19 cellular contexts compared by ENCODE assay signal in genomic region chr5:43287493-43287892, GRCh38. TPM values are rescaled to one million over a fixed set of nuclear protein-coding genes. Genes with fewer than 3 reads are reported as not detected.
DNase-seq lines count a peak whose midpoint lies in the region; FAIRE-seq and TF ChIP-seq lines count a peak whose summit lies in the region.
"Had no signal": no experiment of that assay in that cellular context is flagged by ENCODE, and none has a peak within 500 bp of the region (broad histone marks: within the 10 kb centered on the region; RNA-seq: fewer than 3 reads in every experiment).

No MANE protein-coding gene starts in this region.

- H3K4me1 ChIP-seq in A673 (ENCODE audit: insufficient read depth, low read length, poor library complexity, severe bottlenecking) = no peaks in the 10 kb centered on the region
- H3K4me1 ChIP-seq: BE2C, HAP-1 had no signal

- CTCF ChIA-PET in A673 (lab: Charles Lee) = no interaction called here

- H3K9me3 Mint-ChIP-seq in activated T-cell treated with anti-CD3 and anti-CD28 coated beads, Interleukin-2, amount 50 U/mL, for 24 hours = no peaks in the 10 kb centered on the region
- H3K9me3 Mint-ChIP-seq in nephron progenitor cell = no peaks in the 10 kb centered on the region
- H3K9me3 Mint-ChIP-seq: CD8-positive, alpha-beta T cell had no signal

- POLR2A ChIA-PET in A673 (lab: Charles Lee; ENCODE audit: low non-redundant PET) = no interaction called here

- DNase-seq in activated T-cell treated with anti-CD3 and anti-CD28 coated beads, Interleukin-2, amount 50 U/mL, for 24 hours = no peak
- no peak for DNase-seq in activated T-cell treated with anti-CD3 and anti-CD28 coated beads for 4 hours
- DNase-seq in A673 (ENCODE audit: low spot score) = no peak
- DNase-seq in HTR-8/SVneo (ENCODE audit: insufficient read length, low spot score) = no peak
- DNase-seq in nephron progenitor cell = no peak
- no peak for DNase-seq in NCI-H2196 treated with DMSO at 0.1 percent for 48 hours (lab: John Stamatoyannopoulos, UW; ENCODE audit: unreplicated experiment)
- no peak for DNase-seq in hypothalamus (lab: John Stamatoyannopoulos, UW)
- DNase-seq in NCI-H187 treated with DMSO at 0.1 percent for 48 hours (lab: John Stamatoyannopoulos, UW) = no peak
- DNase-seq: BE2C; CD8-positive, alpha-beta T cell; COR-L47; DND-41; GDM1; GOT3; IMR-90 had no signal

- H3K36me3 Mint-ChIP-seq in activated T-cell treated with anti-CD3 and anti-CD28 coated beads, Interleukin-2, amount 50 U/mL, for 24 hours (ENCODE audit: low read depth) = peaks cover 72% of the 10 kb centered on the region
- peaks cover 68% of the 10 kb centered on the region for H3K36me3 Mint-ChIP-seq in nephron progenitor cell (ENCODE audit: low read depth)

- no peak for TF ChIP-seq CTCF in A673 (conservative IDR thresholded peaks at IDR 0.05; ENCODE audit: low read depth, low read length)
- no peak for TF ChIP-seq CTCF in nephron progenitor cell (IDR thresholded peaks at IDR 0.05)

- H3K27ac Mint-ChIP-seq in activated T-cell treated with anti-CD3 and anti-CD28 coated beads, Interleukin-2, amount 50 U/mL, for 24 hours = peak overlapping the region; percentile 42
- peak overlapping the region; percentile 97 for H3K27ac Mint-ChIP-seq in nephron progenitor cell
- H3K27ac Mint-ChIP-seq: CD8-positive, alpha-beta T cell had no signal

- H3K9me3 ChIP-seq in A673 (ENCODE audit: low read depth, low read length, poor library complexity, severe bottlenecking) = no peaks in the 10 kb centered on the region
- H3K9me3 ChIP-seq: BE2C, HAP-1 had no signal

- no peak overlapping the region for H3K4me3 Mint-ChIP-seq in activated T-cell treated with anti-CD3 and anti-CD28 coated beads, Interleukin-2, amount 50 U/mL, for 24 hours
- H3K4me3 Mint-ChIP-seq in nephron progenitor cell = no peak overlapping the region
- H3K4me3 Mint-ChIP-seq: CD8-positive, alpha-beta T cell had no signal

- intact Hi-C loops in A673 (cut with micrococcal nuclease; ENCODE audit: unreplicated experiment) = no loop called here

- H3K4me3 ChIP-seq in A673 (ENCODE audit: low read depth, low read length, poor library complexity, severe bottlenecking) = no peak overlapping the region
- H3K4me3 ChIP-seq: HAP-1 had no signal

- H3K27me3 ChIP-seq in A673 (replicated peaks; ENCODE audit: insufficient read depth, low read depth, low read length, poor library complexity) = no peaks in the 10 kb centered on the region
- H3K27me3 ChIP-seq: BE2C had no signal

- no peaks in the 10 kb centered on the region for H3K27me3 Mint-ChIP-seq in activated T-cell treated with anti-CD3 and anti-CD28 coated beads, Interleukin-2, amount 50 U/mL, for 24 hours
- no peaks in the 10 kb centered on the region for H3K27me3 Mint-ChIP-seq in nephron progenitor cell (ENCODE audit: low read depth, poor library complexity)

- peaks cover 2% of the 10 kb centered on the region for H3K4me1 Mint-ChIP-seq in activated T-cell treated with anti-CD3 and anti-CD28 coated beads, Interleukin-2, amount 50 U/mL, for 24 hours (ENCODE audit: low read depth)
- H3K4me1 Mint-ChIP-seq in nephron progenitor cell = no peaks in the 10 kb centered on the region

- peak overlapping the region; percentile 29 for H3K27ac ChIP-seq in A673 (ENCODE audit: low read depth, low read length, poor library complexity, severe bottlenecking)
- H3K27ac ChIP-seq: C4-2B, HL-60 had no signal

- BruUV-seq in A673 (replicated peaks; lab: Mats Ljungman, UMichigan) = no TSS peak

- peaks cover 56% of the 10 kb centered on the region for H3K36me3 ChIP-seq in A673 (ENCODE audit: insufficient read depth, low read length, poor library complexity, severe bottlenecking)

- FAIRE-seq in HTR-8/SVneo (lab: Jason Lieb, UNC) = peak; percentile 28
- FAIRE-seq: GM12892 had no signal

RNA-seq across cellular contexts. Expression of gene HMGCS1, which starts 25.7 kb away (rescaled TPM):
- total RNA-seq in A673 (2021) = 142 and 162 TPM in 2 replicates
